Comparison of ENCODE assay signal across 9 cellular contexts in the genomic region with DNA sequence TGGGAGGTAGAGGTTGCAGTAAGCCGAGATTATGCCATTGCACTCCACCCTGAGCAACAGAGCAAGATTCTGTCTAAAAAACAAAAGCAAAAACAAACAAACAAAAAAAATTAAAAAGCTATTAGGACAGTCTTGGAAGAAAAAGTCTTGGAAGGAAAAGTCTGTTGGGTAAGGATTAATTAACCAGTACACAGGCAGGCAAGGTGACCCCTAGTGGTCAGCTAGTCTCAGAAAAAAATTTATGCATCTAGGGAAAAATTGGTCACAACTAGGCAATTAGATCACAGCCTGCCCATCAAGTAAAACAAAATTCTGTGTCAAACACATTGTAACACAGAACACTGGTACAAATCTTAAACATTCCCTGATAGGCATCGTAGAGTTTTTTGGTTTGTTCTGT. TPM values are rescaled to one million over a fixed set of nuclear protein-coding genes. Genes with fewer than 3 reads are reported as not detected.
DNase-seq lines count a peak whose midpoint lies in the region; ATAC-seq and TF ChIP-seq lines count a peak whose summit lies in the region.
"Had no signal": no experiment of that assay in that cellular context is flagged by ENCODE, and none has a peak within 500 bp of the region (broad histone marks: within the 10 kb centered on the region; RNA-seq: fewer than 3 reads in every experiment).

No MANE protein-coding gene starts in this region.

- H3K9me3 ChIP-seq in T-helper 17 cell (ENCODE audit: control insufficient read depth, low read length, poor library complexity, severe bottlenecking) (no peaks in the 10 kb centered on the region), transverse colon (no peaks in the 10 kb centered on the region)

- no peak overlapping the region for H3K27ac Mint-ChIP-seq in T-helper 17 cell
- H3K27ac Mint-ChIP-seq: naive B cell had no signal

- H3K36me3 ChIP-seq in transverse colon, result no peaks in the 10 kb centered on the region

- H3K4me3 Mint-ChIP-seq in T-helper 17 cell, result no peak overlapping the region
- H3K4me3 Mint-ChIP-seq: naive B cell had no signal

- peaks cover 21% of the 10 kb centered on the region for H3K27me3 ChIP-seq in transverse colon

- peak in 4 of 5 experiments; percentile 34 to 67 (median 61) for TF ChIP-seq CTCF in transverse colon (IDR thresholded peaks at IDR 0.05)

- H3K36me3 Mint-ChIP-seq in T-helper 17 cell (ENCODE audit: low read depth), result no peaks in the 10 kb centered on the region
- H3K36me3 Mint-ChIP-seq: naive B cell had no signal

- H3K4me1 Mint-ChIP-seq in T-helper 17 cell, result no peaks in the 10 kb centered on the region
- H3K4me1 Mint-ChIP-seq: naive B cell had no signal

- DNase-seq in DMS53 treated with DMSO at 0.1 percent for 48 hours (lab: John Stamatoyannopoulos, UW; ENCODE audit: unreplicated experiment) (peak; percentile 48), HS-27A (ENCODE audit: low read depth) (peak; percentile 22), T-helper 17 cell (no peak), glomerular visceral epithelial cell (ENCODE audit: extremely low spot score) (peak; percentile 51), transverse colon (no peak), activated gamma-delta T cell treated with Interleukin-2 at 50 U/mL for 16 hours (no peak), NK-92 (lab: John Stamatoyannopoulos, UW; ENCODE audit: unreplicated experiment) (no peak)
- DNase-seq: naive B cell had no signal

- no peak overlapping the region for H3K27ac ChIP-seq in transverse colon

- H3K4me3 ChIP-seq in transverse colon, result no peak overlapping the region

- intact Hi-C loops in transverse colon (cut with DNase I; ENCODE audit: low total_unique reads), result no loop called here

- ATAC-seq in T-helper 17 cell, result peak; percentile 30
- ATAC-seq in GM18870 (IDR thresholded peaks at IDR 0.05; ENCODE audit: unreplicated experiment), result no peak

- TF ChIP-seq EP300 in transverse colon (IDR thresholded peaks at IDR 0.05; ENCODE audit: low read depth), result no peak

- no peaks in the 10 kb centered on the region for H3K4me1 ChIP-seq in transverse colon

- 67 to 86% methylated on average over 2 of the region's 2 CpGs for WGBS in transverse colon (ENCODE audit: low coverage in 1 of 2), 2 donors

- in situ Hi-C loops in transverse colon (cut with MboI; ENCODE audit: low pct_ligation_motif_present in 1 of 4, low pct_unique_long_range_greater_than_20kb in 1 of 4, low sequenced_read_pairs in 3 of 4), result loop anchor here in 1 of 4 donors (25.0 kb wide), 2 partner anchors 95 to 130 kb away; no protein-coding TSS in a partner anchor

- TF ChIP-seq POLR2A in transverse colon (IDR thresholded peaks at IDR 0.05), result no peak

- H3K27me3 Mint-ChIP-seq in T-helper 17 cell, result peaks cover 14% of the 10 kb centered on the region

RNA-seq across cellular contexts. Expression of gene ANKRD18B, which starts 6.7 kb away (rescaled TPM):
- 1 to 10 TPM; 1.2 to 1.5 TPM for total RNA-seq in T-helper 17 cell
- total RNA-seq in transverse colon, result not detected

RNA-seq across cellular contexts. Expression of gene NOL6, which starts 43.6 kb away (rescaled TPM):
- total RNA-seq in T-helper 17 cell (10 to 100 TPM; 32.4 to 34.6 TPM), transverse colon (10 to 100 TPM in 3 of 4 donors, 1 to 10 TPM in 1; 8.9 to 29.1 (median 12.7) TPM)

Comparison
In these comparisons a context has a peak if more than half of its experiments do, and no peak if none do; other contexts are left out.
1. DNase-seq: peak in DMS53 treated with DMSO at 0.1 percent for 48 hours (single experiment), HS-27A (single experiment) and glomerular visceral epithelial cell (single experiment); none in T-helper 17 cell (0 of 3), transverse colon (single experiment), activated gamma-delta T cell treated with Interleukin-2 at 50 U/mL for 16 hours (single experiment) and NK-92 (single experiment).